1 cellular context compared by ENCODE assay signal in genomic region chr13:21453352-21454089, GRCh38.
A peak's percentile ranks its signal among the peaks of the same experiment; 100 is the strongest.
TF ChIP-seq lines count a peak whose summit lies in the region.

No MANE protein-coding gene starts in this region.

TF ChIP-seq in liver, 16 proteins besides CTCF, POLR2A, EP300 and RAD21 (continued from another document):
- no peak for TF ChIP-seq GABPA (IDR thresholded peaks at IDR 0.05 in 1 of 2, conservative IDR thresholded peaks at IDR 0.05 in 1 of 2)
- TF ChIP-seq MAX (IDR thresholded peaks at IDR 0.05): no peak
- TF ChIP-seq HNF4A (conservative IDR thresholded peaks at IDR 0.05): peak; percentile 23 to 34
